11 cellular contexts compared by ENCODE assay signal in genomic region chr10:80188713-80189112, GRCh38. TPM values are rescaled to one million over a fixed set of nuclear protein-coding genes. Genes with fewer than 3 reads are reported as not detected.
DNase-seq lines count a peak whose midpoint lies in the region; ATAC-seq and TF ChIP-seq lines count a peak whose summit lies in the region.
"Had no signal": no experiment of that assay in that cellular context is flagged by ENCODE, and none has a peak within 500 bp of the region (broad histone marks: within the 10 kb centered on the region; RNA-seq: fewer than 3 reads in every experiment).

No MANE protein-coding gene starts in this region.

- peaks cover 30% of the 10 kb centered on the region for H3K36me3 Mint-ChIP-seq in activated naive CD8-positive, alpha-beta T cell treated with anti-CD3 and anti-CD28 coated beads, Interleukin-2, amount 10 ng/mL, durations not matched to agents 7 days and 5 days
- no peaks in the 10 kb centered on the region for H3K36me3 Mint-ChIP-seq in natural killer cell

- H3K4me3 Mint-ChIP-seq in activated naive CD8-positive, alpha-beta T cell treated with anti-CD3 and anti-CD28 coated beads, Interleukin-2, amount 10 ng/mL, durations not matched to agents 7 days and 5 days = peak overlapping the region; percentile 75
- peak overlapping the region; percentile 22 for H3K4me3 Mint-ChIP-seq in natural killer cell

- peak overlapping the region; percentile 80 to 95 (median 89) for H3K4me2 ChIP-seq in BLaER1 treated with 17β-estradiol and CSF1 and Interleukin-3, amounts not matched to agents 10 nM and 100 nM

- H3K4me1 ChIP-seq in BLaER1 treated with 17β-estradiol and CSF1 and Interleukin-3, amounts not matched to agents 10 nM and 100 nM = peaks cover 74 to 98% (median 78%) of the 10 kb centered on the region in 10 experiments
- H3K4me1 ChIP-seq in prostate gland (replicated peaks) = no peaks in the 10 kb centered on the region

- peaks cover 51% of the 10 kb centered on the region for H3K4me1 Mint-ChIP-seq in activated naive CD8-positive, alpha-beta T cell treated with anti-CD3 and anti-CD28 coated beads, Interleukin-2, amount 10 ng/mL, durations not matched to agents 7 days and 5 days
- H3K4me1 Mint-ChIP-seq in natural killer cell = peaks cover 76 to 81% of the 10 kb centered on the region in 2 donors

- 93% methylated on average over 9 of the region's 9 CpGs for WGBS in prostate gland

- H3K9ac ChIP-seq in BLaER1 treated with 17β-estradiol and CSF1 and Interleukin-3, amounts not matched to agents 10 nM and 100 nM = peak overlapping the region in 9 of 11 experiments; percentile 36 to 73 (median 58); a peak in 15 of 22 replicates

- peaks cover 0 to 21% (median 14%) of the 10 kb centered on the region in 11 experiments; a peak in 18 of 22 replicates for H3K9me3 ChIP-seq in BLaER1 treated with 17β-estradiol and CSF1 and Interleukin-3, amounts not matched to agents 10 nM and 100 nM (replicated peaks in 1 of 11)
- H3K9me3 ChIP-seq in prostate gland = no peaks in the 10 kb centered on the region
- H3K9me3 ChIP-seq: gastroesophageal sphincter had no signal

- TF ChIP-seq CTCF in HL-60 (IDR thresholded peaks at IDR 0.05; ENCODE audit: insufficient read depth, low read length) = no peak
- no peak for TF ChIP-seq CTCF in natural killer cell (IDR thresholded peaks at IDR 0.05)
- no peak for TF ChIP-seq CTCF in prostate gland (IDR thresholded peaks at IDR 0.05)

- peaks cover 3 to 25% (median 13%) of the 10 kb centered on the region in 11 experiments; a peak in 15 of 22 replicates for H3K36me3 ChIP-seq in BLaER1 treated with 17β-estradiol and CSF1 and Interleukin-3, amounts not matched to agents 10 nM and 100 nM
- H3K36me3 ChIP-seq in prostate gland = no peaks in the 10 kb centered on the region
- H3K36me3 ChIP-seq: gastroesophageal sphincter had no signal

- peak overlapping the region in 1 of 10 experiments; percentile 26; a peak in 2 of 20 replicates for H3K4me3 ChIP-seq in BLaER1 treated with 17β-estradiol and CSF1 and Interleukin-3, amounts not matched to agents 10 nM and 100 nM
- H3K4me3 ChIP-seq in HL-60 (replicated peaks; ENCODE audit: insufficient read depth, low read length) (no peak overlapping the region), prostate gland (no peak overlapping the region)
- H3K4me3 ChIP-seq: gastroesophageal sphincter had no signal

- no peak for TF ChIP-seq POLR2A in prostate gland (IDR thresholded peaks at IDR 0.05)

- no peaks in the 10 kb centered on the region for H3K27me3 Mint-ChIP-seq in activated naive CD8-positive, alpha-beta T cell treated with anti-CD3 and anti-CD28 coated beads, Interleukin-2, amount 10 ng/mL, durations not matched to agents 7 days and 5 days
- no peaks in the 10 kb centered on the region for H3K27me3 Mint-ChIP-seq in natural killer cell (ENCODE audit: low read depth in 2 of 2)

- POLR2A ChIA-PET in activated naive CD8-positive, alpha-beta T cell treated with anti-CD3 and anti-CD28 coated beads, Interleukin-2, amount 10 ng/mL, durations not matched to agents 7 days and 5 days (lab: Charles Lee) = interaction anchor here (1.4 to 2.6 kb wide), 4 partner anchors 8 to 110 kb away, joined by 3 to 77 read pairs (median 23); partner anchors contain the start of gene ANXA11

- no peak for DNase-seq in HL-60 (ENCODE audit: low read depth in 1 of 2, low spot score in 1 of 2)
- no peak for DNase-seq in activated naive CD8-positive, alpha-beta T cell treated with anti-CD3 and anti-CD28 coated beads, Interleukin-2, amount 10 ng/mL, durations not matched to agents 7 days and 5 days
- DNase-seq in natural killer cell = no peak
- DNase-seq in middle frontal gyrus (ENCODE audit: extremely low spot score, low spot score) = no peak
- DNase-seq in prostate gland (ENCODE audit: low spot score) = no peak
- no peak for DNase-seq in left lobe of liver (ENCODE audit: low spot score)
- DNase-seq: nucleus accumbens had no signal

- peak overlapping the region; percentile 45 to 85 (median 70) for H3K27ac ChIP-seq in BLaER1 treated with 17β-estradiol and CSF1 and Interleukin-3, amounts not matched to agents 10 nM and 100 nM
- H3K27ac ChIP-seq in HL-60 (replicated peaks) (peak overlapping the region; percentile 86), prostate gland (no peak overlapping the region)

- intact Hi-C loops in natural killer cell (cut with micrococcal nuclease) = no loop called here
- intact Hi-C loops in prostate gland (cut with DNase I) = no loop called here

- no peak for ATAC-seq in activated naive CD8-positive, alpha-beta T cell treated with anti-CD3 and anti-CD28 coated beads, Interleukin-2, amount 10 ng/mL, durations not matched to agents 7 days and 5 days (ENCODE audit: low read depth)
- no peak for ATAC-seq in natural killer cell
- no peak for ATAC-seq in GM19452 (IDR thresholded peaks at IDR 0.05; ENCODE audit: unreplicated experiment)
- no peak for ATAC-seq in left lobe of liver

- H3K27ac Mint-ChIP-seq in activated naive CD8-positive, alpha-beta T cell treated with anti-CD3 and anti-CD28 coated beads, Interleukin-2, amount 10 ng/mL, durations not matched to agents 7 days and 5 days = peak overlapping the region; percentile 91
- H3K27ac Mint-ChIP-seq in natural killer cell = peak overlapping the region; percentile 77 to 86

- no peaks in the 10 kb centered on the region for H3K27me3 ChIP-seq in BLaER1 treated with 17β-estradiol and CSF1 and Interleukin-3, amounts not matched to agents 10 nM and 100 nM
- H3K27me3 ChIP-seq in HL-60 (ENCODE audit: insufficient read depth, poor library complexity, severe bottlenecking) = no peaks in the 10 kb centered on the region
- H3K27me3 ChIP-seq in prostate gland (replicated peaks; ENCODE audit: insufficient read depth) = no peaks in the 10 kb centered on the region
- H3K27me3 ChIP-seq: gastroesophageal sphincter had no signal

- H3K9me3 Mint-ChIP-seq in activated naive CD8-positive, alpha-beta T cell treated with anti-CD3 and anti-CD28 coated beads, Interleukin-2, amount 10 ng/mL, durations not matched to agents 7 days and 5 days = peaks cover 6% of the 10 kb centered on the region
- H3K9me3 Mint-ChIP-seq in natural killer cell = no peaks in the 10 kb centered on the region

- peaks cover 26 to 95% (median 53%) of the 10 kb centered on the region in 11 experiments; a peak in 18 of 22 replicates for H4K20me1 ChIP-seq in BLaER1 treated with 17β-estradiol and CSF1 and Interleukin-3, amounts not matched to agents 10 nM and 100 nM

RNA-seq across cellular contexts. Expression of gene ANXA11, which starts 16.6 kb away (rescaled TPM):
- total RNA-seq in activated naive CD8-positive, alpha-beta T cell treated with anti-CD3 and anti-CD28 coated beads, Interleukin-2, amount 10 ng/mL, durations not matched to agents 7 days and 5 days = 100 to 1,000 TPM; 263 to 277 TPM
- 100 to 1,000 TPM; 213 to 264 (median 245) TPM for total RNA-seq in natural killer cell
- 100 to 1,000 TPM; 158 to 174 TPM for total RNA-seq in prostate gland
- total RNA-seq in left lobe of liver = 42.7 TPM

RNA-seq across cellular contexts. Expression of gene PLAC9, which starts 56.2 kb away (rescaled TPM):
- not detected for total RNA-seq in activated naive CD8-positive, alpha-beta T cell treated with anti-CD3 and anti-CD28 coated beads, Interleukin-2, amount 10 ng/mL, durations not matched to agents 7 days and 5 days
- total RNA-seq in natural killer cell (not detected), prostate gland (10 to 100 TPM in 1 of 2 donors, 1 to 10 TPM in 1; 8.9 to 14.7 TPM), left lobe of liver (2.2 TPM)
- total RNA-seq: kidney epithelial cell had no signal

Comparison
In these comparisons a context has a peak if more than half of its experiments do, and no peak if none do; other contexts are left out.
1. H3K27ac ChIP-seq: peak in BLaER1 treated with 17β-estradiol and CSF1 and Interleukin-3, amounts not matched to agents 10 nM and 100 nM (11 of 11) and HL-60 (single experiment); none in prostate gland (0 of 2).